1 cellular context compared by ENCODE assay signal in the genomic region with DNA sequence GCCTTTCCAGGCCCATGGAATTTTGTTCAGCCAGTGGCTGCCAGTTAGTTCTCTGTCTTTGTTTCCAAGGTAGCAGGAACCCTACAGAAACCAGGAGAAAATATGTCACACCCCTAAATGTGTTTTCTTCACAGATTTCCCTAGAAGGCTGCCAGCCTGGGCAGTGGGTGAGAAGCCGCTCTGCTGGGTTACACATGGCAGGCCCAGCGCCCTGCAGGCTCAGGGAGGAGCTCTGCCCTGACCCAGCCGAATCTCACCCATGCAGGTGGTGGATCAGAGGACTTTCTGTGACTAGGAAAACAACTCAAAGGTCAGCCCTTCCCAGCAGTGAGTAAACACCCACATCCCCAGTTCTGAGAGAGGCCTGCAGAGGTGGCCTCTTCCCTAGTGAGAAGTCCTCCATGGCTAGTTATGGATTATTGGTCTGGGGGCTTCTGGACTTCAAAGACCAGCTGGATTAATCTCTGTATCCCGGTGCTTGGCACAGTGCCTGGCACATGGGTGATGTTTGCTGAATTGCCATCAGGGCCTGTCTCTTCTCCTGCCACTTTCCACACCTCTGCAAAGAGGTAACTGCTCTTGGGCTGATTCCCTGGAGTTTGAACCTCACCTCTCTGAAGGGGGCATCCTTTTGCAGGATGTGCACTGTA.
TF ChIP-seq lines count a peak whose summit lies in the region.

No MANE protein-coding gene starts in this region.

TF ChIP-seq in HCT116, 20 proteins besides CTCF, POLR2A, EP300 and RAD21:
- TF ChIP-seq YY1 (IDR thresholded peaks at IDR 0.05; ENCODE audit: extremely low read depth, insufficient replicate concordance, low read depth, low read length) (no peak), ZFX (IDR thresholded peaks at IDR 0.05) (no peak), FOSL1 (IDR thresholded peaks at IDR 0.05; ENCODE audit: low read depth) (no peak), EZH2 (IDR thresholded peaks at IDR 0.05) (no peak), ELF1 (IDR thresholded peaks at IDR 0.05; ENCODE audit: borderline replicate concordance, low read depth) (no peak), CBX3 (IDR thresholded peaks at IDR 0.05; ENCODE audit: low read depth) (no peak), TCF7L2 (IDR thresholded peaks at IDR 0.05; ENCODE audit: borderline replicate concordance, extremely low read depth, insufficient read depth, insufficient read length) (no peak), POLR2AphosphoS5 (IDR thresholded peaks at IDR 0.05; ENCODE audit: low read depth, low read length) (no peak), SRF (IDR thresholded peaks at IDR 0.05; ENCODE audit: low read depth) (no peak), EGR1 (IDR thresholded peaks at IDR 0.05; ENCODE audit: low read depth) (no peak), ZNF274 (IDR thresholded peaks at IDR 0.05; ENCODE audit: low read depth, low read length) (no peak), JUND (IDR thresholded peaks at IDR 0.05) (no peak)
- TF ChIP-seq, protein P1, sequence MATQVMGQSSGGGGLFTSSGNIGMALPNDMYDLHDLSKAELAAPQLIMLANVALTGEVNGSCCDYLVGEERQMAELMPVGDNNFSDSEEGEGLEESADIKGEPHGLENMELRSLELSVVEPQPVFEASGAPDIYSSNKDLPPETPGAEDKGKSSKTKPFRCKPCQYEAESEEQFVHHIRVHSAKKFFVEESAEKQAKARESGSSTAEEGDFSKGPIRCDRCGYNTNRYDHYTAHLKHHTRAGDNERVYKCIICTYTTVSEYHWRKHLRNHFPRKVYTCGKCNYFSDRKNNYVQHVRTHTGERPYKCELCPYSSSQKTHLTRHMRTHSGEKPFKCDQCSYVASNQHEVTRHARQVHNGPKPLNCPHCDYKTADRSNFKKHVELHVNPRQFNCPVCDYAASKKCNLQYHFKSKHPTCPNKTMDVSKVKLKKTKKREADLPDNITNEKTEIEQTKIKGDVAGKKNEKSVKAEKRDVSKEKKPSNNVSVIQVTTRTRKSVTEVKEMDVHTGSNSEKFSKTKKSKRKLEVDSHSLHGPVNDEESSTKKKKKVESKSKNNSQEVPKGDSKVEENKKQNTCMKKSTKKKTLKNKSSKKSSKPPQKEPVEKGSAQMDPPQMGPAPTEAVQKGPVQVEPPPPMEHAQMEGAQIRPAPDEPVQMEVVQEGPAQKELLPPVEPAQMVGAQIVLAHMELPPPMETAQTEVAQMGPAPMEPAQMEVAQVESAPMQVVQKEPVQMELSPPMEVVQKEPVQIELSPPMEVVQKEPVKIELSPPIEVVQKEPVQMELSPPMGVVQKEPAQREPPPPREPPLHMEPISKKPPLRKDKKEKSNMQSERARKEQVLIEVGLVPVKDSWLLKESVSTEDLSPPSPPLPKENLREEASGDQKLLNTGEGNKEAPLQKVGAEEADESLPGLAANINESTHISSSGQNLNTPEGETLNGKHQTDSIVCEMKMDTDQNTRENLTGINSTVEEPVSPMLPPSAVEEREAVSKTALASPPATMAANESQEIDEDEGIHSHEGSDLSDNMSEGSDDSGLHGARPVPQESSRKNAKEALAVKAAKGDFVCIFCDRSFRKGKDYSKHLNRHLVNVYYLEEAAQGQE (IDR thresholded peaks at IDR 0.05; ENCODE audit: low read depth): no peak
- TF ChIP-seq, protein P2, sequence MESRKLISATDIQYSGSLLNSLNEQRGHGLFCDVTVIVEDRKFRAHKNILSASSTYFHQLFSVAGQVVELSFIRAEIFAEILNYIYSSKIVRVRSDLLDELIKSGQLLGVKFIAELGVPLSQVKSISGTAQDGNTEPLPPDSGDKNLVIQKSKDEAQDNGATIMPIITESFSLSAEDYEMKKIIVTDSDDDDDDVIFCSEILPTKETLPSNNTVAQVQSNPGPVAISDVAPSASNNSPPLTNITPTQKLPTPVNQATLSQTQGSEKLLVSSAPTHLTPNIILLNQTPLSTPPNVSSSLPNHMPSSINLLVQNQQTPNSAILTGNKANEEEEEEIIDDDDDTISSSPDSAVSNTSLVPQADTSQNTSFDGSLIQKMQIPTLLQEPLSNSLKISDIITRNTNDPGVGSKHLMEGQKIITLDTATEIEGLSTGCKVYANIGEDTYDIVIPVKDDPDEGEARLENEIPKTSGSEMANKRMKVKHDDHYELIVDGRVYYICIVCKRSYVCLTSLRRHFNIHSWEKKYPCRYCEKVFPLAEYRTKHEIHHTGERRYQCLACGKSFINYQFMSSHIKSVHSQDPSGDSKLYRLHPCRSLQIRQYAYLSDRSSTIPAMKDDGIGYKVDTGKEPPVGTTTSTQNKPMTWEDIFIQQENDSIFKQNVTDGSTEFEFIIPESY (IDR thresholded peaks at IDR 0.05; ENCODE audit: extremely low read depth, insufficient replicate concordance, low read length): no peak
- TF ChIP-seq, protein P3, sequence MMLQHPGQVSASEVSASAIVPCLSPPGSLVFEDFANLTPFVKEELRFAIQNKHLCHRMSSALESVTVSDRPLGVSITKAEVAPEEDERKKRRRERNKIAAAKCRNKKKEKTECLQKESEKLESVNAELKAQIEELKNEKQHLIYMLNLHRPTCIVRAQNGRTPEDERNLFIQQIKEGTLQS (IDR thresholded peaks at IDR 0.05): no peak
